34 cellular contexts compared by ENCODE assay signal in the genomic region with DNA sequence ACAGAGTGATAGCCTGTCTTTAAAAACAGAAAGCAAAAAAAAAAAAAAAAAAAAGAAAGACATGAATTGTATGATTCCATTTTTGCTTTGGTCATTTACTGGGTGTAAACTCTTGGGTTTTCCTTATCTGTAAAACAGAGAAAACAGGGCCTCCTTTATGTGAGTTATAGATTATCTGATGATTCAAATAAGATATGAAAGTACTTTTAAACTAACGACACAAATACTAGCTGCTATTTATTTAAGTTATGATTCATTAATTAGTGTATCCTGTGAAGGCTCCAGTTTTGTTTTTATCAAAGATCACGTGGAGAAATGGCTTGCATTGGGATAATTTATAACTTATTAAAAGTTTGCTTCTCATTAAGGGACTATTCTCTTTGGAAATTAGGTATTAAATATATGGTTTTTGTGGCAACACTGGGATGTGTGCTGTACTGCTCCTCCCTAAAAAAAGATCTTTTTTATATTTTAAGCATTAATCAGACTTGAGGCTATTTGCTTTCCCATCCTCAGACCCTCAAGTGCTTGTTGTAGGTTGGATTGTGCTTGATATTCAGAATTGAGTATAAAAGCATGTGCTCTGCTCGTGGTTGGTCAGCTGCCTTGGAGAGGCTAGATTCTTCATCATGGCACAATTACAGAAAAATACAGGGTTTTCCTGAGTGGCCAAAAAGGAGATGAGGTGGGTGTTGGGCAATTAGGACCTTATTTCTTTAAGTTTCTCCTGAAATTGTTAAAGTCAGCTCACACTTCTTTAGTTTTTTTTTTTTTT. TPM values are rescaled to one million over a fixed set of nuclear protein-coding genes. Genes with fewer than 3 reads are reported as not detected.
"Had no signal": no experiment of that assay in that cellular context is flagged by ENCODE, and none has a peak within 500 bp of the region (broad histone marks: within the 10 kb centered on the region; RNA-seq: fewer than 3 reads in every experiment).

No MANE protein-coding gene starts in this region.

- H3K4me3 ChIP-seq: coronary artery, dorsolateral prefrontal cortex, esophagus squamous epithelium, gastroesophageal sphincter, heart right ventricle, hepatocyte had no signal

- H3K4me1 Mint-ChIP-seq: activated CD4-positive, alpha-beta memory T cell treated with anti-CD3 and anti-CD28 coated beads, Interleukin-2, amount 10 ng/mL, durations not matched to agents 7 days and 5 days; activated CD4-positive, alpha-beta T cell treated with anti-CD3 and anti-CD28 coated beads, Interleukin-2, amount 10 ng/mL, durations not matched to agents 7 days and 5 days; activated naive CD4-positive, alpha-beta T cell treated with anti-CD3 and anti-CD28 coated beads, Interleukin-2, amount 10 ng/mL, durations not matched to agents 7 days and 5 days; activated naive CD8-positive, alpha-beta T cell treated with anti-CD3 and anti-CD28 coated beads, Interleukin-2, amount 10 ng/mL, durations not matched to agents 7 days and 5 days; central memory CD8-positive, alpha-beta T cell had no signal

- H3K9me3 Mint-ChIP-seq: activated CD4-positive, alpha-beta memory T cell treated with anti-CD3 and anti-CD28 coated beads, Interleukin-2, amount 10 ng/mL, durations not matched to agents 7 days and 5 days; activated CD4-positive, alpha-beta T cell treated with anti-CD3 and anti-CD28 coated beads, Interleukin-2, amount 10 ng/mL, durations not matched to agents 7 days and 5 days; activated naive CD4-positive, alpha-beta T cell treated with anti-CD3 and anti-CD28 coated beads, Interleukin-2, amount 10 ng/mL, durations not matched to agents 7 days and 5 days; activated naive CD4-positive, alpha-beta T cell treated with anti-CD3 and anti-CD28 coated beads, Interleukin-2, amount 50 U/mL, for 72 hours; activated naive CD8-positive, alpha-beta T cell treated with anti-CD3 and anti-CD28 coated beads, Interleukin-2, amount 10 ng/mL, durations not matched to agents 7 days and 5 days; activated T-cell treated with anti-CD3 and anti-CD28 coated beads, Interleukin-2, amount 50 U/mL, for 24 hours; dendritic cell treated with granulocyte-macrophage colony-stimulating factor and Interleukin-4, amounts not matched to agents 40 ng/mL and 50 ng/mL, for 4 days; endodermal cell had no signal

- H3K36me3 Mint-ChIP-seq: activated naive CD4-positive, alpha-beta T cell treated with anti-CD3 and anti-CD28 coated beads, Interleukin-2, amount 10 ng/mL, durations not matched to agents 7 days and 5 days; activated naive CD4-positive, alpha-beta T cell treated with anti-CD3 and anti-CD28 coated beads, Interleukin-2, amount 50 U/mL, for 72 hours; activated naive CD8-positive, alpha-beta T cell treated with anti-CD3 and anti-CD28 coated beads, Interleukin-2, amount 10 ng/mL, durations not matched to agents 7 days and 5 days had no signal

- H3K9me3 ChIP-seq: esophagus squamous epithelium, gastroesophageal sphincter, heart right ventricle had no signal

- DNase-seq: activated CD4-positive, alpha-beta memory T cell treated with anti-CD3 and anti-CD28 coated beads, Interleukin-2, amount 10 ng/mL, durations not matched to agents 7 days and 5 days; activated CD4-positive, alpha-beta T cell treated with anti-CD3 and anti-CD28 coated beads for 1 hour; activated CD4-positive, alpha-beta T cell treated with anti-CD3 and anti-CD28 coated beads for 4 hours; activated CD4-positive, alpha-beta T cell treated with anti-CD3 and anti-CD28 coated beads, Interleukin-2, amount 10 ng/mL, durations not matched to agents 7 days and 5 days; activated CD4-positive, alpha-beta T cell treated with anti-CD3 and anti-CD28 coated beads, Interleukin-2, amount 50 U/mL, for 4 hours; activated CD8-positive, alpha-beta memory T cell treated with anti-CD3 and anti-CD28 coated beads, Interleukin-2, amount 50 U/mL, for 48 hours; activated gamma-delta T cell; activated naive CD4-positive, alpha-beta T cell; activated naive CD4-positive, alpha-beta T cell treated with anti-CD3 and anti-CD28 coated beads, Interleukin-2, amount 10 ng/mL, durations not matched to agents 7 days and 5 days; activated naive CD8-positive, alpha-beta T cell treated with anti-CD3 and anti-CD28 coated beads, Interleukin-2, amount 10 ng/mL, durations not matched to agents 7 days and 5 days; activated T-cell treated with anti-CD3 and anti-CD28 coated beads for 4 hours; activated T-cell treated with anti-CD3 and anti-CD28 coated beads, Interleukin-2, amount 50 U/mL, for 24 hours; activated T-cell treated with anti-CD3 and anti-CD28 coated beads, Interleukin-2, amount 50 U/mL, for 72 hours; amniotic stem cell; anterior cingulate cortex; brain microvascular endothelial cell; dorsolateral prefrontal cortex; effector memory CD4-positive, alpha-beta T cell; erythroblast; esophagus squamous epithelium; heart right ventricle; T-helper 2 cell had no signal

- H3K27me3 Mint-ChIP-seq: activated CD4-positive, alpha-beta memory T cell treated with anti-CD3 and anti-CD28 coated beads, Interleukin-2, amount 10 ng/mL, durations not matched to agents 7 days and 5 days; activated CD4-positive, alpha-beta T cell treated with anti-CD3 and anti-CD28 coated beads, Interleukin-2, amount 10 ng/mL, durations not matched to agents 7 days and 5 days; activated naive CD4-positive, alpha-beta T cell treated with anti-CD3 and anti-CD28 coated beads, Interleukin-2, amount 10 ng/mL, durations not matched to agents 7 days and 5 days; activated naive CD8-positive, alpha-beta T cell treated with anti-CD3 and anti-CD28 coated beads, Interleukin-2, amount 10 ng/mL, durations not matched to agents 7 days and 5 days; activated T-cell treated with anti-CD3 and anti-CD28 coated beads, Interleukin-2, amount 50 U/mL, for 24 hours; central memory CD8-positive, alpha-beta T cell; dendritic cell treated with granulocyte-macrophage colony-stimulating factor and Interleukin-4, amounts not matched to agents 40 ng/mL and 50 ng/mL, for 4 days had no signal

- H3K79me2 ChIP-seq: hepatocyte had no signal

- H3K4me2 ChIP-seq: hepatocyte had no signal

- H3K36me3 ChIP-seq: brain microvascular endothelial cell, esophagus squamous epithelium, gastroesophageal sphincter, heart right ventricle had no signal

- ATAC-seq: activated naive CD4-positive, alpha-beta T cell treated with anti-CD3 and anti-CD28 coated beads, Interleukin-2, amount 50 U/mL, for 72 hours; activated T-cell treated with anti-CD3 and anti-CD28 coated beads, Interleukin-2, amount 50 U/mL, for 72 hours; gastroesophageal sphincter; heart right ventricle had no signal

- FAIRE-seq: astrocyte, bronchial epithelial cell had no signal

- H3K4me3 Mint-ChIP-seq: activated CD4-positive, alpha-beta memory T cell treated with anti-CD3 and anti-CD28 coated beads, Interleukin-2, amount 10 ng/mL, durations not matched to agents 7 days and 5 days; activated CD4-positive, alpha-beta T cell treated with anti-CD3 and anti-CD28 coated beads, Interleukin-2, amount 10 ng/mL, durations not matched to agents 7 days and 5 days; activated naive CD4-positive, alpha-beta T cell treated with anti-CD3 and anti-CD28 coated beads, Interleukin-2, amount 10 ng/mL, durations not matched to agents 7 days and 5 days; activated naive CD8-positive, alpha-beta T cell treated with anti-CD3 and anti-CD28 coated beads, Interleukin-2, amount 10 ng/mL, durations not matched to agents 7 days and 5 days; activated T-cell treated with anti-CD3 and anti-CD28 coated beads, Interleukin-2, amount 50 U/mL, for 24 hours; activated T-cell treated with anti-CD3 and anti-CD28 coated beads, Interleukin-2, amount 50 U/mL, for 72 hours; central memory CD8-positive, alpha-beta T cell; dendritic cell treated with granulocyte-macrophage colony-stimulating factor and Interleukin-4, amounts not matched to agents 40 ng/mL and 50 ng/mL, for 4 days; endodermal cell had no signal

- H3K27ac ChIP-seq: brain microvascular endothelial cell, coronary artery, dorsolateral prefrontal cortex, esophagus squamous epithelium, gastroesophageal sphincter, heart right ventricle, hepatocyte had no signal

- H3K4me1 ChIP-seq: esophagus squamous epithelium, gastroesophageal sphincter, heart right ventricle had no signal

- H3K27ac Mint-ChIP-seq: activated CD4-positive, alpha-beta memory T cell treated with anti-CD3 and anti-CD28 coated beads, Interleukin-2, amount 10 ng/mL, durations not matched to agents 7 days and 5 days; activated CD4-positive, alpha-beta T cell treated with anti-CD3 and anti-CD28 coated beads, Interleukin-2, amount 10 ng/mL, durations not matched to agents 7 days and 5 days; activated naive CD4-positive, alpha-beta T cell treated with anti-CD3 and anti-CD28 coated beads, Interleukin-2, amount 10 ng/mL, durations not matched to agents 7 days and 5 days; activated naive CD4-positive, alpha-beta T cell treated with anti-CD3 and anti-CD28 coated beads, Interleukin-2, amount 50 U/mL, for 72 hours; activated naive CD8-positive, alpha-beta T cell treated with anti-CD3 and anti-CD28 coated beads, Interleukin-2, amount 10 ng/mL, durations not matched to agents 7 days and 5 days; activated T-cell treated with anti-CD3 and anti-CD28 coated beads, Interleukin-2, amount 50 U/mL, for 24 hours; activated T-cell treated with anti-CD3 and anti-CD28 coated beads, Interleukin-2, amount 50 U/mL, for 72 hours; dendritic cell treated with granulocyte-macrophage colony-stimulating factor and Interleukin-4, amounts not matched to agents 40 ng/mL and 50 ng/mL, for 4 days; endodermal cell had no signal

- H3K27me3 ChIP-seq: brain microvascular endothelial cell, dorsolateral prefrontal cortex, esophagus squamous epithelium, gastroesophageal sphincter, heart right ventricle, hepatocyte had no signal

- H2AFZ ChIP-seq: hepatocyte had no signal

RNA-seq across cellular contexts. Expression of a gene that starts 39.9 kb away (rescaled TPM):
- total RNA-seq: activated CD4-positive, alpha-beta memory T cell treated with anti-CD3 and anti-CD28 coated beads, Interleukin-2, amount 10 ng/mL, durations not matched to agents 7 days and 5 days; activated CD4-positive, alpha-beta T cell treated with anti-CD3 and anti-CD28 coated beads, Interleukin-2, amount 10 ng/mL, durations not matched to agents 7 days and 5 days; activated naive CD4-positive, alpha-beta T cell treated with anti-CD3 and anti-CD28 coated beads, Interleukin-2, amount 50 U/mL, for 72 hours; activated naive CD8-positive, alpha-beta T cell treated with anti-CD3 and anti-CD28 coated beads, Interleukin-2, amount 10 ng/mL, durations not matched to agents 7 days and 5 days; activated T-cell treated with anti-CD3 and anti-CD28 coated beads, Interleukin-2, amount 50 U/mL, for 72 hours; bronchial epithelial cell; fibroblast of lung; fibroblast of villous mesenchyme; T-helper 1 cell treated with Interleukin-12 subunit alpha and Interleukin-12 subunit beta and Interleukin-4 antibody, amounts not matched to agents 30 ng/mL and 1 ng/mL, for 36 hours had no signal
- polyA plus RNA-seq: fibroblast of lung had no signal
